8 cellular contexts compared by ENCODE assay signal in the genomic region with DNA sequence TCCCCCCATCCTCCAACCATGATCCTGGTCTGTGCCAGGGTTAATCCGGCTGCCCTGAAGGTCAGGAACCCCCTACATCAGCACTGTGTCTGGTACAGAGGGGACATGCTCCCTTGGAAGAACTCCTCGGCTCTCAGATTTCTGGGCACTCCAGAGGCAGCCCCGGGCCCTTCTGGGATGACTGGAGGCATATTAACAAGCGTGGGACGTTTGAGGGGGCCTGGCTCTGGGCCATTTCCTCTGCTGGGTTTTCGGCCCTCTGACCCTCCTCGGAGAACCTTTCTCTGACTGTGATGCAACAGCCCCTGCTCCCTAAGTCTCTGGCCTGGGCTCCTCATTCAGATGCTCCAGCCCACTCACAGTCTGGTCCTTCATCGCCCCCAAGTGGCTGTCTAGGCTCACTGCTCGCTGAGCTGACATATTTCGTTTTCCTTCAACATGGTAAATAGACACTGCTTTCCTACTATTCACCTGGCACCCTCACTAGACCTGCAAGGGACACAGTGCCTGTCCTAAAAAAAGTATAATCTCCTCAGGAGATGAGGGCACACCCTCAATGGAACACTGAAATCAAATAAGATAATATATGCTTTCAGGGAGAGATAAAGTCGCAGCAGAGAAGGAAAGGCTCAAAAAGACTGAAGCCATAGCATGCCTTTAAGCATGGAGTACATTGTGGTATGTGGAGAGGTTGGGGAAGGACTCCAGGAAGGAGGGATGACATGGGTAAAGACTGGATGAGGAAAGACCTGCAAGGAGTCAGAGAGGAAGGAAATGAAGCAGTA.
DNase-seq lines count a peak whose midpoint lies in the region; ATAC-seq and TF ChIP-seq lines count a peak whose summit lies in the region.

No MANE protein-coding gene starts in this region.

- DNase-seq in Ammon's horn (ENCODE audit: low spot score) (peak; percentile 84), NCI-H1105 (lab: John Stamatoyannopoulos, UW) (peak; percentile 42), SW 1271 (lab: John Stamatoyannopoulos, UW) (peak; percentile 17 to 68), erythroblast (lab: John Stamatoyannopoulos, UW) (peak; percentile 36 to 58), mucosa of gallbladder (ENCODE audit: low spot score) (peak; percentile 56)
- DNase-seq in stimulated activated naive CD4-positive, alpha-beta T cell (lab: John Stamatoyannopoulos, UW), result no peak

- TF ChIP-seq POLR2A in erythroblast (IDR thresholded peaks at IDR 0.05; ENCODE audit: low read length), result no peak

- peak; percentile 92 for TF ChIP-seq CTCF in GM12873 (IDR thresholded peaks at IDR 0.05; ENCODE audit: insufficient read depth, low read depth, low read length, missing control alignments)

- ATAC-seq in HG02642 (IDR thresholded peaks at IDR 0.05; ENCODE audit: poor library complexity, unreplicated experiment), result peak; percentile 85

Comparison
In these comparisons a context has a peak if more than half of its experiments do, and no peak if none do; other contexts are left out.
1. DNase-seq: peak in Ammon's horn (single experiment), NCI-H1105 (single experiment), SW 1271 (2 of 2), erythroblast (2 of 2) and mucosa of gallbladder (single experiment); none in stimulated activated naive CD4-positive, alpha-beta T cell (0 of 6).